24 cellular contexts compared by ENCODE assay signal in the genomic region with DNA sequence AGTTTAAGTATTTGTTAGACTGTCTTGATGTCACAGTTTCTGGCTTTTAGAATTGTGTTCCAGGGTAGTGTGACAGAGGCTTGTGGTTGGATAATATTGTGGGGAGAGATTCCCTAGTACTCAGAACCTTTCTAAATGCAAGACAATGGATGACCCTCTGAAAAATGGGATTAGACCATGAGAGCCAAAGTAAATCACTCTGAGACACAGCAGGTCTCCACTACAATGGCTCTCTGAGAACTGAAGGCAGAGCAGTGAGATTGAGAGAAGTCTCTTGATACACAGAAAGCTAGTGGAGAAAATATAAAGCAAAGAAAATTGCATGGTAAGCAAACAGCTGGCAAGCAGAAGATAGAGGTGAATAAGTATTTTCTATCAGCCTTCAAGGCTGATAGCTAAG.
"Had no signal": no experiment of that assay in that cellular context is flagged by ENCODE, and none has a peak within 500 bp of the region (broad histone marks: within the 10 kb centered on the region; RNA-seq: fewer than 3 reads in every experiment).

No MANE protein-coding gene starts in this region.

- FAIRE-seq: colon, TTC549, urothelium cell line had no signal

- H3K9me3 ChIP-seq: breast epithelium, gastroesophageal sphincter, heart right ventricle, mucosa of descending colon, right lobe of liver, transverse colon had no signal

- H3K27me3 ChIP-seq: right lobe of liver had no signal

- H3K4me3 ChIP-seq: breast epithelium, gastroesophageal sphincter, heart right ventricle, mucosa of descending colon, right lobe of liver, skin epidermis, transverse colon had no signal

- H3K36me3 ChIP-seq: breast epithelium, gastroesophageal sphincter, heart right ventricle, right lobe of liver, transverse colon, WERI-Rb-1 had no signal

- H3K4me1 ChIP-seq: breast epithelium, gastroesophageal sphincter, right lobe of liver, transverse colon had no signal

- ATAC-seq: activated T-cell treated with anti-CD3 and anti-CD28 coated beads, Interleukin-2, amount 50 U/mL, for 4 hours; gastroesophageal sphincter; heart right ventricle; left colon; mucosa of descending colon; right lobe of liver; stimulated activated naive CD8-positive, alpha-beta T cell treated with anti-CD3 and anti-CD28 coated beads, Interleukin-15, amount 100 ng/mL, for 72 hours had no signal

- DNase-seq: activated CD4-positive, alpha-beta T cell treated with anti-CD3 and anti-CD28 coated beads for 1 hour; activated CD8-positive, alpha-beta memory T cell treated with anti-CD3 and anti-CD28 coated beads for 24 hours; activated CD8-positive, alpha-beta memory T cell treated with anti-CD3 and anti-CD28 coated beads, Interleukin-2, amount 50 U/mL, for 48 hours; activated naive CD4-positive, alpha-beta T cell treated with Interleukin-2 at 50 U/mL for 16 hours; activated naive CD8-positive, alpha-beta T cell treated with anti-CD3 and anti-CD28 coated beads for 36 hours; activated T-cell treated with anti-CD3 and anti-CD28 coated beads, Interleukin-2, amount 50 U/mL, for 4 hours; heart right ventricle; islet precursor cell; left colon; mesenchymal stem cell; mucosa of descending colon; nephron progenitor cell; posterior cingulate gyrus; right lobe of liver; stimulated activated CD4-positive, alpha-beta T cell treated with anti-CD3 and anti-CD28 coated beads, Interleukin-1b, Interleukin-23, amount 100 ng/mL, for 48 hours; stimulated activated naive CD8-positive, alpha-beta T cell treated with anti-CD3 and anti-CD28 coated beads, Interleukin-15, amount 100 ng/mL, for 72 hours; transverse colon; WERI-Rb-1 had no signal

- H3K27ac ChIP-seq: breast epithelium, gastroesophageal sphincter, heart right ventricle, right lobe of liver, skin epidermis, transverse colon, WERI-Rb-1 had no signal
